Comparison of ENCODE assay signal across 15 cellular contexts in genomic region chr13:24328145-24328544, GRCh38. TPM values are rescaled to one million over a fixed set of nuclear protein-coding genes. Genes with fewer than 3 reads are reported as not detected.
A peak's percentile ranks its signal among the peaks of the same experiment; 100 is the strongest.
DNase-seq lines count a peak whose midpoint lies in the region; ATAC-seq and TF ChIP-seq lines count a peak whose summit lies in the region.
"Had no signal": no experiment of that assay in that cellular context is flagged by ENCODE, and none has a peak within 500 bp of the region (broad histone marks: within the 10 kb centered on the region; RNA-seq: fewer than 3 reads in every experiment).

No MANE protein-coding gene starts in this region.

- no peak for DNase-seq in activated naive CD4-positive, alpha-beta T cell treated with anti-CD3 and anti-CD28 coated beads for 36 hours
- no peak for DNase-seq in activated naive CD4-positive, alpha-beta T cell treated with anti-CD3 and anti-CD28 coated beads, Interleukin-2, amount 10 ng/mL, durations not matched to agents 7 days and 5 days
- no peak for DNase-seq in choroid plexus epithelial cell (ENCODE audit: low read depth)
- peak in 1 of 2 donors; percentile 26 for DNase-seq in left colon
- DNase-seq in stimulated activated naive CD8-positive, alpha-beta T cell treated with anti-CD3 and anti-CD28 coated beads, Interleukin-15, Interleukin-2, amounts not matched to agents 100 U/mL and 50 U/mL, for 24 hours, result no peak
- DNase-seq in H4 (ENCODE audit: low spot score), result no peak
- no peak for DNase-seq in NCI-H446 treated with DMSO at 0.1 percent for 48 hours (lab: John Stamatoyannopoulos, UW)
- DNase-seq in medulla oblongata (ENCODE audit: extremely low spot score), result no peak
- DNase-seq: DMS53, NCI-H1105, RPMI8226, T-helper 9 cell had no signal

- no peak for TF ChIP-seq CTCF in choroid plexus epithelial cell (conservative IDR thresholded peaks at IDR 0.05; ENCODE audit: low read depth, low read length)

- H3K27ac Mint-ChIP-seq in activated naive CD4-positive, alpha-beta T cell treated with anti-CD3 and anti-CD28 coated beads for 36 hours, result no peak overlapping the region
- no peak overlapping the region for H3K27ac Mint-ChIP-seq in activated naive CD4-positive, alpha-beta T cell treated with anti-CD3 and anti-CD28 coated beads, Interleukin-2, amount 10 ng/mL, durations not matched to agents 7 days and 5 days
- H3K27ac Mint-ChIP-seq: nephron had no signal

- peak; percentile 48 for ATAC-seq in left colon
- peak; percentile 28 for ATAC-seq in stimulated activated naive CD8-positive, alpha-beta T cell treated with anti-CD3 and anti-CD28 coated beads, Interleukin-15, Interleukin-2, amounts not matched to agents 100 U/mL and 50 U/mL, for 24 hours

- H3K4me3 Mint-ChIP-seq in activated naive CD4-positive, alpha-beta T cell treated with anti-CD3 and anti-CD28 coated beads for 36 hours, result peak overlapping the region; percentile 34
- H3K4me3 Mint-ChIP-seq in activated naive CD4-positive, alpha-beta T cell treated with anti-CD3 and anti-CD28 coated beads, Interleukin-2, amount 10 ng/mL, durations not matched to agents 7 days and 5 days, result no peak overlapping the region

- H3K36me3 Mint-ChIP-seq in activated naive CD4-positive, alpha-beta T cell treated with anti-CD3 and anti-CD28 coated beads for 36 hours (ENCODE audit: low read depth), result no peaks in the 10 kb centered on the region
- H3K36me3 Mint-ChIP-seq in activated naive CD4-positive, alpha-beta T cell treated with anti-CD3 and anti-CD28 coated beads, Interleukin-2, amount 10 ng/mL, durations not matched to agents 7 days and 5 days, result no peaks in the 10 kb centered on the region

- peak overlapping the region; percentile 46 for H3K4me3 ChIP-seq in choroid plexus epithelial cell (ENCODE audit: low read depth, low read length)
- H3K4me3 ChIP-seq: upper lobe of left lung had no signal

- CTCF ChIA-PET in activated naive CD4-positive, alpha-beta T cell treated with anti-CD3 and anti-CD28 coated beads for 36 hours (lab: Charles Lee), result no interaction called here
- CTCF ChIA-PET in activated naive CD4-positive, alpha-beta T cell treated with anti-CD3 and anti-CD28 coated beads, Interleukin-2, amount 10 ng/mL, durations not matched to agents 7 days and 5 days (lab: Charles Lee), result interaction anchor here (0.6 kb wide), 1 partner anchor 102 kb away, joined by 3 read pairs; no protein-coding TSS in a partner anchor

- no peaks in the 10 kb centered on the region for H3K4me1 Mint-ChIP-seq in activated naive CD4-positive, alpha-beta T cell treated with anti-CD3 and anti-CD28 coated beads for 36 hours (ENCODE audit: low read depth)
- no peaks in the 10 kb centered on the region for H3K4me1 Mint-ChIP-seq in activated naive CD4-positive, alpha-beta T cell treated with anti-CD3 and anti-CD28 coated beads, Interleukin-2, amount 10 ng/mL, durations not matched to agents 7 days and 5 days
- H3K4me1 Mint-ChIP-seq: nephron had no signal

- intact Hi-C loops in activated naive CD4-positive, alpha-beta T cell treated with anti-CD3 and anti-CD28 coated beads for 36 hours (cut with micrococcal nuclease), result no loop called here
- intact Hi-C loops in left colon (cut with DNase I, micrococcal nuclease), result no loop called here

- H3K9me3 Mint-ChIP-seq in activated naive CD4-positive, alpha-beta T cell treated with anti-CD3 and anti-CD28 coated beads for 36 hours, result no peaks in the 10 kb centered on the region
- H3K9me3 Mint-ChIP-seq in activated naive CD4-positive, alpha-beta T cell treated with anti-CD3 and anti-CD28 coated beads, Interleukin-2, amount 10 ng/mL, durations not matched to agents 7 days and 5 days, result no peaks in the 10 kb centered on the region

- H3K27me3 Mint-ChIP-seq in activated naive CD4-positive, alpha-beta T cell treated with anti-CD3 and anti-CD28 coated beads for 36 hours (ENCODE audit: low read depth), result peaks cover 35% of the 10 kb centered on the region
- H3K27me3 Mint-ChIP-seq in activated naive CD4-positive, alpha-beta T cell treated with anti-CD3 and anti-CD28 coated beads, Interleukin-2, amount 10 ng/mL, durations not matched to agents 7 days and 5 days, result peaks cover 32% of the 10 kb centered on the region

RNA-seq across cellular contexts. Expression of gene C1QTNF9, which starts 18.8 kb away (rescaled TPM):
- not detected for total RNA-seq in activated naive CD4-positive, alpha-beta T cell treated with anti-CD3 and anti-CD28 coated beads for 36 hours
- total RNA-seq in left colon, result under 1 TPM in 1 of 2 donors, not detected in 1; 0.45 TPM
- not detected in 2 replicates for total RNA-seq in H4 (2014; rRNA removed; shearing (Covaris generic))
- total RNA-seq: NCI-H460 had no signal
